ENCODE assay signal across 19 cellular contexts in genomic region chr7:112137141-112138101, GRCh38.
"Had no signal": no experiment of that assay in that cellular context is flagged by ENCODE, and none has a peak within 500 bp of the region (broad histone marks: within the 10 kb centered on the region; RNA-seq: fewer than 3 reads in every experiment).

No MANE protein-coding gene starts in this region.

- H3K4me3 Mint-ChIP-seq: activated CD4-positive, alpha-beta T cell treated with anti-CD3 and anti-CD28 coated beads, Interleukin-2, amount 10 ng/mL, durations not matched to agents 24 days and 14 days; activated CD8-positive, alpha-beta T cell treated with anti-CD3 and anti-CD28 coated beads, Interleukin-2, amount 10 ng/mL, durations not matched to agents 7 days and 5 days; activated naive CD8-positive, alpha-beta T cell treated with anti-CD3 and anti-CD28 coated beads, Interleukin-2, amount 10 ng/mL, durations not matched to agents 7 days and 5 days; activated T-cell treated with anti-CD3 and anti-CD28 coated beads, Interleukin-2, amount 50 U/mL, for 24 hours; nephron; stimulated activated memory B cell treated with anti-CD40 and anti-IgM and Interleukin-4, amounts not matched to agents 10 μg/mL and 1 μg/mL and 100 μg/mL, for 72 hours had no signal

- H3K27me3 ChIP-seq: body of pancreas, heart right ventricle, sigmoid colon, spleen, upper lobe of left lung had no signal

- H3K36me3 Mint-ChIP-seq: activated naive CD8-positive, alpha-beta T cell treated with anti-CD3 and anti-CD28 coated beads, Interleukin-2, amount 10 ng/mL, durations not matched to agents 7 days and 5 days; stimulated activated memory B cell treated with anti-CD40 and anti-IgM and Interleukin-4, amounts not matched to agents 10 μg/mL and 1 μg/mL and 100 μg/mL, for 72 hours had no signal

- FAIRE-seq: endometrium had no signal

- H3K4me1 Mint-ChIP-seq: activated CD4-positive, alpha-beta T cell treated with anti-CD3 and anti-CD28 coated beads, Interleukin-2, amount 10 ng/mL, durations not matched to agents 24 days and 14 days; stimulated activated memory B cell treated with anti-CD40 and anti-IgM and Interleukin-4, amounts not matched to agents 10 μg/mL and 1 μg/mL and 100 μg/mL, for 72 hours had no signal

- H3K27me3 Mint-ChIP-seq: activated naive CD8-positive, alpha-beta T cell treated with anti-CD3 and anti-CD28 coated beads, Interleukin-2, amount 10 ng/mL, durations not matched to agents 7 days and 5 days; activated T-cell treated with anti-CD3 and anti-CD28 coated beads, Interleukin-2, amount 50 U/mL, for 24 hours; stimulated activated memory B cell treated with anti-CD40 and anti-IgM and Interleukin-4, amounts not matched to agents 10 μg/mL and 1 μg/mL and 100 μg/mL, for 72 hours had no signal

- H3K36me3 ChIP-seq: heart right ventricle, lower lobe of right lung, sigmoid colon, spleen, thoracic aorta, upper lobe of left lung had no signal

- H3K9me3 ChIP-seq: body of pancreas, heart right ventricle, lower lobe of right lung, sigmoid colon, thoracic aorta, upper lobe of left lung had no signal

- H3K4me1 ChIP-seq: spleen had no signal

- DNase-seq: activated CD4-positive, alpha-beta T cell treated with anti-CD3 and anti-CD28 coated beads, Interleukin-2, amount 10 ng/mL, durations not matched to agents 24 days and 14 days; activated CD4-positive, CD25-positive, alpha-beta regulatory T cell; activated CD8-positive, alpha-beta T cell treated with anti-CD3 and anti-CD28 coated beads, Interleukin-2, amount 10 ng/mL, durations not matched to agents 7 days and 5 days; activated naive CD4-positive, alpha-beta T cell treated with Interleukin-2 at 50 U/mL for 16 hours; activated naive CD8-positive, alpha-beta T cell treated with anti-CD3 and anti-CD28 coated beads, Interleukin-2, amount 10 ng/mL, durations not matched to agents 7 days and 5 days; activated T-cell treated with anti-CD3 and anti-CD28 coated beads, Interleukin-2, amount 50 U/mL, for 24 hours; body of pancreas; heart right ventricle; lower lobe of right lung; sigmoid colon; spleen; stimulated activated CD4-positive, alpha-beta T cell treated with anti-CD3 and anti-CD28 coated beads, Interleukin-4, amount 100 ng/mL, for 4 hours; upper lobe of left lung had no signal

- H3K9me3 Mint-ChIP-seq: activated CD4-positive, alpha-beta T cell treated with anti-CD3 and anti-CD28 coated beads, Interleukin-2, amount 10 ng/mL, durations not matched to agents 24 days and 14 days; activated naive CD8-positive, alpha-beta T cell treated with anti-CD3 and anti-CD28 coated beads, Interleukin-2, amount 10 ng/mL, durations not matched to agents 7 days and 5 days; activated T-cell treated with anti-CD3 and anti-CD28 coated beads, Interleukin-2, amount 50 U/mL, for 24 hours; activated T-helper 2 cell treated with anti-CD3 and anti-CD28 coated beads, Interferon-gamma antibody, Interleukin-2, Interleukin-4, amounts not matched to agents 10 μg/mL and 5 μg/mL and 100 μg/mL, durations not matched to agents 14 hours and 24 hours and 36 hours; nephron; stimulated activated memory B cell treated with anti-CD40 and anti-IgM and Interleukin-4, amounts not matched to agents 10 μg/mL and 1 μg/mL and 100 μg/mL, for 72 hours had no signal

- H3K27ac Mint-ChIP-seq: activated CD4-positive, alpha-beta T cell treated with anti-CD3 and anti-CD28 coated beads, Interleukin-2, amount 10 ng/mL, durations not matched to agents 24 days and 14 days; activated CD8-positive, alpha-beta T cell treated with anti-CD3 and anti-CD28 coated beads, Interleukin-2, amount 10 ng/mL, durations not matched to agents 7 days and 5 days; activated naive CD8-positive, alpha-beta T cell treated with anti-CD3 and anti-CD28 coated beads, Interleukin-2, amount 10 ng/mL, durations not matched to agents 7 days and 5 days; activated T-cell treated with anti-CD3 and anti-CD28 coated beads, Interleukin-2, amount 50 U/mL, for 24 hours; activated T-helper 2 cell treated with anti-CD3 and anti-CD28 coated beads, Interferon-gamma antibody, Interleukin-2, Interleukin-4, amounts not matched to agents 10 μg/mL and 5 μg/mL and 100 μg/mL, durations not matched to agents 14 hours and 24 hours and 36 hours; nephron; stimulated activated memory B cell treated with anti-CD40 and anti-IgM and Interleukin-4, amounts not matched to agents 10 μg/mL and 1 μg/mL and 100 μg/mL, for 72 hours had no signal

- H3K27ac ChIP-seq: body of pancreas, parathyroid adenoma, spleen, thoracic aorta had no signal

- ATAC-seq: activated CD8-positive, alpha-beta T cell treated with anti-CD3 and anti-CD28 coated beads, Interleukin-2, amount 10 ng/mL, durations not matched to agents 7 days and 5 days; body of pancreas; heart right ventricle; lower lobe of right lung had no signal

- H3K4me3 ChIP-seq: body of pancreas, heart right ventricle, lower lobe of right lung, sigmoid colon, spleen, thoracic aorta, upper lobe of left lung had no signal
